Comparison of ENCODE assay signal across 10 cellular contexts in genomic region chr12:6552140-6552551, GRCh38. TPM values are rescaled to one million over a fixed set of nuclear protein-coding genes. Genes with fewer than 3 reads are reported as not detected.
DNase-seq lines count a peak whose midpoint lies in the region; TF ChIP-seq lines count a peak whose summit lies in the region.
"Had no signal": no experiment of that assay in that cellular context is flagged by ENCODE, and none has a peak within 500 bp of the region (broad histone marks: within the 10 kb centered on the region; RNA-seq: fewer than 3 reads in every experiment).

No MANE protein-coding gene starts in this region.

- H3K9me3 ChIP-seq in BE2C (no peaks in the 10 kb centered on the region), OCI-LY7 (ENCODE audit: low read length) (no peaks in the 10 kb centered on the region)

- no peaks in the 10 kb centered on the region for H3K27me3 Mint-ChIP-seq in osteocyte (ENCODE audit: unreplicated experiment)
- H3K27me3 Mint-ChIP-seq: activated CD8-positive, alpha-beta T cell treated with anti-CD3 and anti-CD28 coated beads for 36 hours had no signal

- H2AFZ ChIP-seq in OCI-LY7 (ENCODE audit: low read length): no peak overlapping the region

- H4K20me1 ChIP-seq in OCI-LY7 (ENCODE audit: insufficient read depth, low read length): no peaks in the 10 kb centered on the region; the same call in 1 of the 2 replicates

- intact Hi-C loops in OCI-LY7 (cut with micrococcal nuclease; ENCODE audit: unreplicated experiment): no loop called here

- H3K4me3 Mint-ChIP-seq in osteocyte (ENCODE audit: unreplicated experiment): peak overlapping the region; percentile 84
- H3K4me3 Mint-ChIP-seq: activated CD8-positive, alpha-beta T cell treated with anti-CD3 and anti-CD28 coated beads for 36 hours had no signal

- H3K9me3 Mint-ChIP-seq in osteocyte (ENCODE audit: unreplicated experiment): no peaks in the 10 kb centered on the region
- H3K9me3 Mint-ChIP-seq: activated CD8-positive, alpha-beta T cell treated with anti-CD3 and anti-CD28 coated beads for 36 hours had no signal

- no TSS peak for BruUV-seq in OCI-LY7 (replicated peaks; lab: Mats Ljungman, UMichigan)

- H3K4me3 ChIP-seq in BE2C (ENCODE audit: low read depth, low read length) (peak overlapping the region; percentile 99), fibroblast of pulmonary artery (replicated peaks; ENCODE audit: low read depth, low read length) (peak overlapping the region; percentile 78), OCI-LY7 (ENCODE audit: low read depth, low read length, poor library complexity, severe bottlenecking) (no peak overlapping the region)

- H3K36me3 ChIP-seq in BE2C (peaks cover 62% of the 10 kb centered on the region), OCI-LY7 (ENCODE audit: insufficient read depth, low read length) (peaks cover 66% of the 10 kb centered on the region)

- CTCF ChIA-PET in RWPE1 (lab: Yijun Ruan, JAX): interaction anchor here (0.7 kb wide), 1 partner anchor 14 kb away, joined by 3 read pairs; no protein-coding TSS in a partner anchor
- CTCF ChIA-PET in OCI-LY7 (lab: Charles Lee; ENCODE audit: unreplicated experiment): interaction anchor here (0.8 kb wide), 1 partner anchor 13 kb away, joined by 3 read pairs; no protein-coding TSS in a partner anchor

- no peak overlapping the region for H3K4me2 ChIP-seq in OCI-LY7 (ENCODE audit: low read length)

- no peak for DNase-seq in BE2C
- no peak for DNase-seq in RWPE1 (ENCODE audit: low spot score)
- DNase-seq in fibroblast of pulmonary artery (ENCODE audit: low read depth): no peak
- no peak for DNase-seq in osteocyte (ENCODE audit: extremely low spot score, unreplicated experiment)
- no peak for DNase-seq in iPS-NIHi7 (ENCODE audit: extremely low spot score)
- DNase-seq in OCI-LY7 (ENCODE audit: low spot score): no peak
- DNase-seq in SIG-M5 (lab: John Stamatoyannopoulos, UW): no peak
- no peak for DNase-seq in KG1 (lab: John Stamatoyannopoulos, UW)
- DNase-seq: activated CD8-positive, alpha-beta T cell treated with anti-CD3 and anti-CD28 coated beads for 36 hours; NCI-H1694 had no signal

- TF ChIP-seq CTCF in BE2C (IDR thresholded peaks at IDR 0.05; ENCODE audit: low read depth, low read length) (no peak), RWPE1 (conservative IDR thresholded peaks at IDR 0.05; ENCODE audit: low read depth) (no peak), fibroblast of pulmonary artery (IDR thresholded peaks at IDR 0.05; ENCODE audit: low read length, missing control alignments) (no peak), osteocyte (IDR thresholded peaks at IDR 0.05) (no peak), OCI-LY7 (conservative IDR thresholded peaks at IDR 0.05; ENCODE audit: low read length) (no peak)

- H3K27me3 ChIP-seq in BE2C: no peaks in the 10 kb centered on the region

- H3K4me1 Mint-ChIP-seq in osteocyte (ENCODE audit: unreplicated experiment): peaks cover 68% of the 10 kb centered on the region

- peak overlapping the region; percentile 96 for H3K27ac Mint-ChIP-seq in osteocyte (ENCODE audit: unreplicated experiment)
- H3K27ac Mint-ChIP-seq: activated CD8-positive, alpha-beta T cell treated with anti-CD3 and anti-CD28 coated beads for 36 hours had no signal

- no peaks in the 10 kb centered on the region for H3K9me2 ChIP-seq in OCI-LY7 (ENCODE audit: insufficient read depth, low read length)

- H3K36me3 Mint-ChIP-seq in osteocyte (ENCODE audit: unreplicated experiment): peaks cover 7% of the 10 kb centered on the region

- POLR2A ChIA-PET in RWPE1 (lab: Yijun Ruan, JAX; ENCODE audit: low non-redundant PET) (no interaction called here), OCI-LY7 (lab: Charles Lee) (interaction anchor here (0.5 to 1.6 kb wide), 2 partner anchors 20 to 407 kb away, joined by 3 to 4 read pairs; no protein-coding TSS in a partner anchor)

- peaks cover 39% of the 10 kb centered on the region for H3K79me2 ChIP-seq in OCI-LY7 (ENCODE audit: insufficient read depth, low read depth, low read length)

- H3K27ac ChIP-seq in RWPE1 (peak overlapping the region; percentile 84), OCI-LY7 (ENCODE audit: low read depth, low read length, poor library complexity, severe bottlenecking) (no peak overlapping the region)

- H3K4me1 ChIP-seq in BE2C (peaks cover 18% of the 10 kb centered on the region), OCI-LY7 (ENCODE audit: insufficient read depth, low read length, poor library complexity, severe bottlenecking) (peaks cover 26% of the 10 kb centered on the region)

RNA-seq across cellular contexts. Expression of gene IFFO1, which starts 3.7 kb away (rescaled TPM):
- polyA plus RNA-seq in BE2C (2012; ENCODE audit: insufficient read depth, insufficient read length, low read depth): 129 TPM
- total RNA-seq in osteocyte (35.9 and 40.7 TPM in 2 replicates), OCI-LY7 (2022) (30.5 and 32.3 TPM in 2 replicates)
- 16.9 and 25.4 TPM in 2 replicates for total RNA-seq in OCI-LY7 (2014; rRNA removed; shearing (Covaris generic))

RNA-seq across cellular contexts. Expression of gene NOP2, which starts 15.9 kb away (rescaled TPM):
- polyA plus RNA-seq in BE2C (2012; ENCODE audit: insufficient read depth, insufficient read length, low read depth): 222 TPM
- total RNA-seq in osteocyte (32.5 and 34.5 TPM in 2 replicates), OCI-LY7 (2022) (86.5 and 100 TPM in 2 replicates)
- total RNA-seq in OCI-LY7 (2014; rRNA removed; shearing (Covaris generic)): 87.9 and 116 TPM in 2 replicates

RNA-seq across cellular contexts. Expression of gene GAPDH, which starts 17.8 kb away (rescaled TPM):
- 8,477 TPM for polyA plus RNA-seq in BE2C (2012; ENCODE audit: insufficient read depth, insufficient read length, low read depth)
- total RNA-seq in osteocyte (1,754 and 1,775 TPM in 2 replicates), OCI-LY7 (2022) (3,794 and 4,502 TPM in 2 replicates)
- 3,369 and 3,801 TPM in 2 replicates for total RNA-seq in OCI-LY7 (2014; rRNA removed; shearing (Covaris generic))

RNA-seq across cellular contexts. Expression of gene CHD4, which starts 55.0 kb away (rescaled TPM):
- 347 TPM for polyA plus RNA-seq in BE2C (2012; ENCODE audit: insufficient read depth, insufficient read length, low read depth)
- 348 and 351 TPM in 2 replicates for total RNA-seq in osteocyte
- 287 and 319 TPM in 2 replicates for total RNA-seq in OCI-LY7 (2014; rRNA removed; shearing (Covaris generic))
- 247 and 267 TPM in 2 replicates for total RNA-seq in OCI-LY7 (2022)

RNA-seq across cellular contexts. Expression of gene NCAPD2, which starts 58.2 kb away (rescaled TPM):
- 41.8 TPM for polyA plus RNA-seq in BE2C (2012; ENCODE audit: insufficient read depth, insufficient read length, low read depth)
- total RNA-seq in osteocyte: 36.4 and 36.9 TPM in 2 replicates
- 157 and 195 TPM in 2 replicates for total RNA-seq in OCI-LY7 (2014; rRNA removed; shearing (Covaris generic))
- total RNA-seq in OCI-LY7 (2022): 225 and 267 TPM in 2 replicates
